Comparison of ENCODE assay signal across 8 cellular contexts in genomic region chrX:154370882-154371770, GRCh38. TPM values are rescaled to one million over a fixed set of nuclear protein-coding genes. Genes with fewer than 3 reads are reported as not detected.
DNase-seq lines count a peak whose midpoint lies in the region; ATAC-seq, FAIRE-seq and TF ChIP-seq lines count a peak whose summit lies in the region.

No MANE protein-coding gene starts in this region.

- CTCF ChIA-PET in GM12878 (lab: Yijun Ruan, JAX) = no interaction called here

- H4K20me1 ChIP-seq in GM12878 (ENCODE audit: control insufficient read depth, insufficient read depth) = no peaks in the 10 kb centered on the region

- H3K4me2 ChIP-seq in GM12878 (ENCODE audit: control insufficient read depth, insufficient read depth) = peak overlapping the region; percentile 74; the same call in 1 of the 2 replicates

- in situ Hi-C loops in GM13977 (cut with MboI; ENCODE audit: low pct_unique_long_range_greater_than_20kb, low sequenced_read_pairs, unreplicated experiment) = no loop called here
- in situ Hi-C loops in GM12878 (cut with MboI) = loop anchor here (5.0 kb wide), 1 partner anchor 439 kb away; no protein-coding TSS in a partner anchor
- in situ Hi-C loops in gastrocnemius medialis (cut with MboI; ENCODE audit: low sequenced_read_pairs in 4 of 4) = no loop called here

- peak overlapping the region; percentile 58 for H3K27ac ChIP-seq in GM12878 (ENCODE audit: control insufficient read depth, insufficient read depth)
- peak overlapping the region; percentile 59 to 78 (median 78) for H3K27ac ChIP-seq in gastrocnemius medialis

- SMC1A ChIA-PET in GM12878 (lab: Charles Lee; ENCODE audit: uncharacterized antibody, unreplicated experiment) = no interaction called here

- no TSS peak for BruUV-seq in GM12878 (replicated peaks; lab: Mats Ljungman, UMichigan)

- H3K4me3 ChIP-seq in GM12878 = peak overlapping the region; percentile 88
- H3K4me3 ChIP-seq in iPS-11a (ENCODE audit: low read depth, low read length) = peak overlapping the region; percentile 90
- peak overlapping the region; percentile 63 to 70 (median 67) for H3K4me3 ChIP-seq in gastrocnemius medialis

- peak overlapping the region; percentile 73; the same call in 1 of the 2 replicates for H3K9ac ChIP-seq in GM12878 (ENCODE audit: control insufficient read depth, insufficient read depth, low read length)

- POLR2A ChIA-PET in GM12878 (lab: Charles Lee) = interaction anchor here (0.6 to 1.0 kb wide), 4 partner anchors 8 to 59 kb away, joined by 3 read pairs; partner anchors contain the start of gene EMD

- H2AFZ ChIP-seq in GM12878 (ENCODE audit: control insufficient read depth, low read depth, low read length) = peak overlapping the region; percentile 39

- TF ChIP-seq RAD21 in GM12878 (IDR thresholded peaks at IDR 0.05; ENCODE audit: insufficient read depth, low read depth, low read length) = no peak

- peaks cover 0 to 12% of the 10 kb centered on the region in 2 experiments; a peak in 2 of 4 replicates for H3K36me3 ChIP-seq in GM12878 (ENCODE audit: control insufficient read depth in 2 of 2, insufficient read depth in 2 of 2, low read length in 1 of 2)
- no peaks in the 10 kb centered on the region for H3K36me3 ChIP-seq in gastrocnemius medialis

- H3K79me2 ChIP-seq in GM12878 (ENCODE audit: control insufficient read depth, insufficient read depth, low read length) = peaks cover 35% of the 10 kb centered on the region

- H3K9me3 ChIP-seq in GM12878 (replicated peaks; ENCODE audit: control insufficient read depth, insufficient read depth, low read length) (no peaks in the 10 kb centered on the region; the same call in 2 of the 3 replicates), gastrocnemius medialis (no peaks in the 10 kb centered on the region)

- no peak for TF ChIP-seq CTCF in GM13977 (IDR thresholded peaks at IDR 0.05; ENCODE audit: extremely low read depth, insufficient read depth, missing control alignments)
- TF ChIP-seq CTCF in GM12878 (IDR thresholded peaks at IDR 0.05 in 2 of 3, conservative IDR thresholded peaks at IDR 0.05 in 1 of 3; ENCODE audit: control insufficient read depth in 2 of 3, extremely low read depth in 1 of 3, insufficient read depth in 1 of 3, low read depth in 3 of 3, low read length in 3 of 3) = peak in 1 of 3 experiments; percentile 19; a peak in 1 of 6 replicates
- TF ChIP-seq CTCF in gastrocnemius medialis (IDR thresholded peaks at IDR 0.05 in 4 of 5, conservative IDR thresholded peaks at IDR 0.05 in 1 of 5) = no peak

- intact Hi-C loops in GM12878 (cut with micrococcal nuclease; ENCODE audit: unreplicated experiment) = loop anchor here (5.0 to 10.0 kb wide), 2 partner anchors 54 to 444 kb away; partner anchors contain the start of genes ARHGAP4 and ATP6AP1
- intact Hi-C loops in gastrocnemius medialis (cut with DNase I; ENCODE audit: low total_unique reads) = loop anchor here (10.0 kb wide), 3 partner anchors 174 to 576 kb away; partner anchors contain the start of genes G6PD, HCFC1, IDH3G and IKBKG

- no peak for FAIRE-seq in GM12878 (lab: Jason Lieb, UNC)

- DNase-seq in GM13977 (ENCODE audit: low spot score) (peak; percentile 92), NCI-H1930 (lab: John Stamatoyannopoulos, UW) (peak; percentile 86), T1000 (lab: John Stamatoyannopoulos, UW) (peak; percentile 74), GM12878 (ENCODE audit: low read depth, low spot score) (peak; percentile 53), gastrocnemius medialis (peak; percentile 88 to 91), HPDE6-E6E7 (ENCODE audit: extremely low spot score) (no peak)

- ATAC-seq in HG02943 (IDR thresholded peaks at IDR 0.05; ENCODE audit: low read depth, unreplicated experiment) (peak; percentile 53), GM12878 (peak; percentile 66), gastrocnemius medialis (peak; percentile 66 to 69)

- WGBS in GM12878 (ENCODE audit: insufficient coverage, insufficient replicate concordance, low lambda C conversion rate, missing lambda C conversion rate) = 38% methylated on average over 64 of the region's 87 CpGs

- H3K27me3 ChIP-seq in GM12878 (replicated peaks in 1 of 2; ENCODE audit: control insufficient read depth in 2 of 2, insufficient read depth in 2 of 2, low read length in 1 of 2) (no peaks in the 10 kb centered on the region), gastrocnemius medialis (no peaks in the 10 kb centered on the region)

- H3K4me1 ChIP-seq in GM12878 (ENCODE audit: control insufficient read depth, insufficient read depth, low read length) = peaks cover 11% of the 10 kb centered on the region
- peaks cover 4 to 18% of the 10 kb centered on the region in 2 donors for H3K4me1 ChIP-seq in gastrocnemius medialis

- TF ChIP-seq EP300 in GM12878 (IDR thresholded peaks at IDR 0.05; ENCODE audit: borderline replicate concordance in 1 of 2, control insufficient read depth in 1 of 2, low read depth in 2 of 2, low read length in 2 of 2) = no peak

- TF ChIP-seq POLR2A in GM12878 (IDR thresholded peaks at IDR 0.05; ENCODE audit: low read depth, low read length) (peak; percentile 99), gastrocnemius medialis (IDR thresholded peaks at IDR 0.05) (peak; percentile 83 to 92)

- RAD21 ChIA-PET in GM12878 (lab: Charles Lee; ENCODE audit: unreplicated experiment) = interaction anchor here (0.6 to 1.0 kb wide), 3 partner anchors 53 to 391 kb away, joined by 3 to 4 read pairs (median 4); partner anchors contain the start of gene DKC1

RNA-seq across cellular contexts. Expression of gene FLNA, which starts 3.3 kb away (rescaled TPM):
- 217 and 245 TPM in 2 replicates for total RNA-seq in GM12878 (2013; cell fraction: nucleolus; rRNA removed)
- total RNA-seq in GM12878 (2014; rRNA removed) (379 and 459 TPM in 2 replicates), GM12878 (2014; rRNA removed; fragmentation: Illumina TruSeq; extraction: Trizol) (128 and 137 TPM in 2 replicates), GM12878 (2021) (617 and 643 TPM in 2 replicates), gastrocnemius medialis (100 to 1,000 TPM in 1 of 4 donors, 10 to 100 TPM in 3; 23.9 to 128 (median 88.9) TPM)
- polyA plus RNA-seq in GM12878 (2011; ENCODE audit: low read depth) = 75.8 TPM
- polyA plus RNA-seq in GM12878 (2011; rRNA removed) (22.1 and 56.9 TPM in 2 replicates), GM12878 (2014; fragmentation: Illumina TruSeq; extraction: Trizol) (52.0 and 174 TPM in 2 replicates), GM12878 (2014; fragmentation: Nextera tagmentation; extraction: Ambion mirVana) (10 to 100 TPM in 1 of 2 experiments, 1 to 10 TPM in 1; 5.1 to 30.6 TPM), GM12878 (2014; rRNA removed) (168 and 269 TPM in 2 replicates), GM12878 (2016; fragmentation: Nextera tagmentation; extraction: Ambion mirVana) (100 to 1,000 TPM; 344 to 347 TPM)
- polyA plus RNA-seq in GM12878 (2011; cell fraction: cytosol; rRNA removed) = 101 and 120 TPM in 2 replicates
- 466 and 752 TPM in 2 replicates for polyA plus RNA-seq in GM12878 (2011; cell fraction: nucleus; rRNA removed)
- polyA plus RNA-seq in GM12878 (2012) = 167 and 174 TPM in 2 replicates
- polyA minus RNA-seq in GM12878 (2011; rRNA and poly(A)+ RNA removed) = 385 and 416 TPM in 2 replicates
- 382 and 413 TPM in 2 replicates for polyA minus RNA-seq in GM12878 (2011; cell fraction: cytosol; rRNA and poly(A)+ RNA removed)
- 154 and 358 TPM in 2 replicates for polyA minus RNA-seq in GM12878 (2011; cell fraction: nucleus; rRNA and poly(A)+ RNA removed)

RNA-seq across cellular contexts. Expression of gene EMD, which starts 8.0 kb away (rescaled TPM):
- total RNA-seq in GM12878 (2013; cell fraction: nucleolus; rRNA removed) = 11.7 and 14.3 TPM in 2 replicates
- total RNA-seq in GM12878 (2014; rRNA removed) (13.1 and 16.0 TPM in 2 replicates), GM12878 (2014; rRNA removed; fragmentation: Illumina TruSeq; extraction: Trizol) (26.7 and 27.1 TPM in 2 replicates), GM12878 (2021) (58.5 and 59.3 TPM in 2 replicates), gastrocnemius medialis (10 to 100 TPM; 36.2 to 61.5 (median 53.2) TPM)
- 18.8 TPM for polyA plus RNA-seq in GM12878 (2011; ENCODE audit: low read depth)
- polyA plus RNA-seq in GM12878 (2011; rRNA removed) (15.3 and 23.3 TPM in 2 replicates), GM12878 (2014; fragmentation: Illumina TruSeq; extraction: Trizol) (63.8 and 83.3 TPM in 2 replicates), GM12878 (2014; fragmentation: Nextera tagmentation; extraction: Ambion mirVana) (1 to 10 TPM in 1 of 2 experiments, under 1 TPM in 1; 0.76 to 1.9 TPM), GM12878 (2014; rRNA removed) (63.9 TPM in 2 replicates), GM12878 (2016; fragmentation: Nextera tagmentation; extraction: Ambion mirVana) (100 to 1,000 TPM in 1 of 2 experiments, 10 to 100 TPM in 1; 89.5 to 100 TPM)
- 29.0 and 36.8 TPM in 2 replicates for polyA plus RNA-seq in GM12878 (2011; cell fraction: cytosol; rRNA removed)
- polyA plus RNA-seq in GM12878 (2011; cell fraction: nucleus; rRNA removed) = 49.6 and 51.9 TPM in 2 replicates
- 48.6 and 64.1 TPM in 2 replicates for polyA plus RNA-seq in GM12878 (2012)
- 12.9 and 24.7 TPM in 2 replicates for polyA minus RNA-seq in GM12878 (2011; rRNA and poly(A)+ RNA removed)
- 14.8 and 18.7 TPM in 2 replicates for polyA minus RNA-seq in GM12878 (2011; cell fraction: cytosol; rRNA and poly(A)+ RNA removed)
- polyA minus RNA-seq in GM12878 (2011; cell fraction: nucleus; rRNA and poly(A)+ RNA removed) = 12.0 and 16.9 TPM in 2 replicates

RNA-seq across cellular contexts. Expression of gene RPL10, which starts 27.1 kb away (rescaled TPM):
- total RNA-seq in GM12878 (2013; cell fraction: nucleolus; rRNA removed) = 600 and 614 TPM in 2 replicates
- total RNA-seq in GM12878 (2014; rRNA removed) (4,925 and 4,997 TPM in 2 replicates), GM12878 (2014; rRNA removed; fragmentation: Illumina TruSeq; extraction: Trizol) (3,759 and 3,772 TPM in 2 replicates), GM12878 (2021) (4,064 and 4,152 TPM in 2 replicates), gastrocnemius medialis (1,000 to 10,000 TPM; 3,899 to 6,066 (median 5,720) TPM)
- polyA plus RNA-seq in GM12878 (2011; ENCODE audit: low read depth) = 5,001 TPM
- polyA plus RNA-seq in GM12878 (2011; rRNA removed) (2,618 and 3,504 TPM in 2 replicates), GM12878 (2014; fragmentation: Illumina TruSeq; extraction: Trizol) (6,343 and 6,987 TPM in 2 replicates), GM12878 (2014; fragmentation: Nextera tagmentation; extraction: Ambion mirVana) (1,000 to 10,000 TPM; 5,383 to 7,222 TPM), GM12878 (2014; rRNA removed) (6,238 and 6,871 TPM in 2 replicates), GM12878 (2016; fragmentation: Nextera tagmentation; extraction: Ambion mirVana) (1,000 to 10,000 TPM; 1,938 to 2,032 TPM)
- polyA plus RNA-seq in GM12878 (2011; cell fraction: cytosol; rRNA removed) = 4,504 and 6,793 TPM in 2 replicates
- polyA plus RNA-seq in GM12878 (2011; cell fraction: nucleus; rRNA removed) = 1,382 and 2,108 TPM in 2 replicates
- polyA plus RNA-seq in GM12878 (2012) = 6,434 and 6,606 TPM in 2 replicates
- polyA minus RNA-seq in GM12878 (2011; rRNA and poly(A)+ RNA removed) = 1,076 and 2,028 TPM in 2 replicates
- polyA minus RNA-seq in GM12878 (2011; cell fraction: cytosol; rRNA and poly(A)+ RNA removed) = 767 and 786 TPM in 2 replicates
- polyA minus RNA-seq in GM12878 (2011; cell fraction: nucleus; rRNA and poly(A)+ RNA removed) = 230 and 289 TPM in 2 replicates

RNA-seq across cellular contexts. Expression of gene DNASE1L1, which starts 37.9 kb away (rescaled TPM):
- total RNA-seq in GM12878 (2013; cell fraction: nucleolus; rRNA removed) = 7.5 and 8.3 TPM in 2 replicates
- total RNA-seq in GM12878 (2014; rRNA removed) (19.3 and 19.7 TPM in 2 replicates), GM12878 (2014; rRNA removed; fragmentation: Illumina TruSeq; extraction: Trizol) (6.4 and 7.3 TPM in 2 replicates), GM12878 (2021) (13.5 and 14.6 TPM in 2 replicates), gastrocnemius medialis (100 to 1,000 TPM in 3 of 4 donors, 10 to 100 TPM in 1; 88.4 to 148 (median 116) TPM)
- polyA plus RNA-seq in GM12878 (2011; ENCODE audit: low read depth) = 8.7 TPM
- polyA plus RNA-seq in GM12878 (2011; rRNA removed) (3.1 and 4.4 TPM in 2 replicates), GM12878 (2014; fragmentation: Illumina TruSeq; extraction: Trizol) (4.1 and 6.7 TPM in 2 replicates), GM12878 (2014; fragmentation: Nextera tagmentation; extraction: Ambion mirVana) (under 1 TPM; 0.60 to 0.74 TPM), GM12878 (2014; rRNA removed) (20.0 and 22.7 TPM in 2 replicates), GM12878 (2016; fragmentation: Nextera tagmentation; extraction: Ambion mirVana) (10 to 100 TPM in 1 of 2 experiments, 1 to 10 TPM in 1; 6.9 to 10.9 TPM)
- 6.2 and 9.1 TPM in 2 replicates for polyA plus RNA-seq in GM12878 (2011; cell fraction: cytosol; rRNA removed)
- 9.8 and 11.9 TPM in 2 replicates for polyA plus RNA-seq in GM12878 (2011; cell fraction: nucleus; rRNA removed)
- polyA plus RNA-seq in GM12878 (2012) = 12.7 and 15.6 TPM in 2 replicates
- polyA minus RNA-seq in GM12878 (2011; rRNA and poly(A)+ RNA removed) = 3.6 and 4.6 TPM in 2 replicates
- polyA minus RNA-seq in GM12878 (2011; cell fraction: cytosol; rRNA and poly(A)+ RNA removed) = 1.6 and 3.4 TPM in 2 replicates
- 1.5 and 3.7 TPM in 2 replicates for polyA minus RNA-seq in GM12878 (2011; cell fraction: nucleus; rRNA and poly(A)+ RNA removed)

RNA-seq across cellular contexts. Expression of gene TAFAZZIN, which starts 40.2 kb away (rescaled TPM):
- total RNA-seq in GM12878 (2013; cell fraction: nucleolus; rRNA removed) = 53.3 and 55.8 TPM in 2 replicates
- total RNA-seq in GM12878 (2014; rRNA removed) (25.3 and 31.3 TPM in 2 replicates), GM12878 (2014; rRNA removed; fragmentation: Illumina TruSeq; extraction: Trizol) (14.2 and 15.3 TPM in 2 replicates), GM12878 (2021) (37.0 and 39.2 TPM in 2 replicates), gastrocnemius medialis (10 to 100 TPM; 17.6 to 28.3 (median 20.1) TPM)
- 19.4 TPM for polyA plus RNA-seq in GM12878 (2011; ENCODE audit: low read depth)
- polyA plus RNA-seq in GM12878 (2011; rRNA removed) (15.7 and 20.0 TPM in 2 replicates), GM12878 (2014; fragmentation: Illumina TruSeq; extraction: Trizol) (21.8 and 22.6 TPM in 2 replicates), GM12878 (2014; fragmentation: Nextera tagmentation; extraction: Ambion mirVana) (1 to 10 TPM in 1 of 2 experiments, under 1 TPM in 1; 0.71 to 1.4 TPM), GM12878 (2014; rRNA removed) (43.1 and 50.4 TPM in 2 replicates), GM12878 (2016; fragmentation: Nextera tagmentation; extraction: Ambion mirVana) (10 to 100 TPM; 25.0 to 31.6 TPM)
- 27.0 and 29.1 TPM in 2 replicates for polyA plus RNA-seq in GM12878 (2011; cell fraction: cytosol; rRNA removed)
- polyA plus RNA-seq in GM12878 (2011; cell fraction: nucleus; rRNA removed) = 183 and 209 TPM in 2 replicates
- 30.8 and 43.7 TPM in 2 replicates for polyA plus RNA-seq in GM12878 (2012)
- polyA minus RNA-seq in GM12878 (2011; rRNA and poly(A)+ RNA removed) = 9.9 and 12.2 TPM in 2 replicates
- 9.1 and 10.7 TPM in 2 replicates for polyA minus RNA-seq in GM12878 (2011; cell fraction: cytosol; rRNA and poly(A)+ RNA removed)
- 26.0 and 36.0 TPM in 2 replicates for polyA minus RNA-seq in GM12878 (2011; cell fraction: nucleus; rRNA and poly(A)+ RNA removed)
